In genomic region chr17:8122923-8123694, GRCh38 we compare ENCODE assay signal across 1 cellular context.
TF ChIP-seq lines count a peak whose summit lies in the region.

No MANE protein-coding gene starts in this region.

TF ChIP-seq in K562, 482 proteins besides CTCF, POLR2A, EP300 and RAD21 (continues in another document):
- no peak for TF ChIP-seq ARID3B (CRISPR knock-in tag; IDR thresholded peaks at IDR 0.05; ENCODE audit: borderline replicate concordance)
- TF ChIP-seq, protein P1, sequence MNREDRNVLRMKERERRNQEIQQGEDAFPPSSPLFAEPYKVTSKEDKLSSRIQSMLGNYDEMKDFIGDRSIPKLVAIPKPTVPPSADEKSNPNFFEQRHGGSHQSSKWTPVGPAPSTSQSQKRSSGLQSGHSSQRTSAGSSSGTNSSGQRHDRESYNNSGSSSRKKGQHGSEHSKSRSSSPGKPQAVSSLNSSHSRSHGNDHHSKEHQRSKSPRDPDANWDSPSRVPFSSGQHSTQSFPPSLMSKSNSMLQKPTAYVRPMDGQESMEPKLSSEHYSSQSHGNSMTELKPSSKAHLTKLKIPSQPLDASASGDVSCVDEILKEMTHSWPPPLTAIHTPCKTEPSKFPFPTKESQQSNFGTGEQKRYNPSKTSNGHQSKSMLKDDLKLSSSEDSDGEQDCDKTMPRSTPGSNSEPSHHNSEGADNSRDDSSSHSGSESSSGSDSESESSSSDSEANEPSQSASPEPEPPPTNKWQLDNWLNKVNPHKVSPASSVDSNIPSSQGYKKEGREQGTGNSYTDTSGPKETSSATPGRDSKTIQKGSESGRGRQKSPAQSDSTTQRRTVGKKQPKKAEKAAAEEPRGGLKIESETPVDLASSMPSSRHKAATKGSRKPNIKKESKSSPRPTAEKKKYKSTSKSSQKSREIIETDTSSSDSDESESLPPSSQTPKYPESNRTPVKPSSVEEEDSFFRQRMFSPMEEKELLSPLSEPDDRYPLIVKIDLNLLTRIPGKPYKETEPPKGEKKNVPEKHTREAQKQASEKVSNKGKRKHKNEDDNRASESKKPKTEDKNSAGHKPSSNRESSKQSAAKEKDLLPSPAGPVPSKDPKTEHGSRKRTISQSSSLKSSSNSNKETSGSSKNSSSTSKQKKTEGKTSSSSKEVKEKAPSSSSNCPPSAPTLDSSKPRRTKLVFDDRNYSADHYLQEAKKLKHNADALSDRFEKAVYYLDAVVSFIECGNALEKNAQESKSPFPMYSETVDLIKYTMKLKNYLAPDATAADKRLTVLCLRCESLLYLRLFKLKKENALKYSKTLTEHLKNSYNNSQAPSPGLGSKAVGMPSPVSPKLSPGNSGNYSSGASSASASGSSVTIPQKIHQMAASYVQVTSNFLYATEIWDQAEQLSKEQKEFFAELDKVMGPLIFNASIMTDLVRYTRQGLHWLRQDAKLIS (CRISPR knock-in tag; IDR thresholded peaks at IDR 0.05) = no peak
- TF ChIP-seq RBM22 (IDR thresholded peaks at IDR 0.05; ENCODE audit: low read depth, low read length, poor library complexity, severe bottlenecking) = no peak
- no peak for TF ChIP-seq IFI16 (CRISPR knock-in tag; IDR thresholded peaks at IDR 0.05)
- TF ChIP-seq ZNF445 (CRISPR knock-in tag; IDR thresholded peaks at IDR 0.05; ENCODE audit: low read depth) = no peak
- TF ChIP-seq CSDE1 (IDR thresholded peaks at IDR 0.05) = no peak
- TF ChIP-seq RBBP5 (IDR thresholded peaks at IDR 0.05; ENCODE audit: borderline replicate concordance, insufficient read depth, low read length, poor library complexity, severe bottlenecking) = peak; percentile 41
- no peak for TF ChIP-seq FOXK1 (CRISPR knock-in tag; IDR thresholded peaks at IDR 0.05; ENCODE audit: borderline replicate concordance)
- no peak for TF ChIP-seq ZKSCAN3 (CRISPR knock-in tag; IDR thresholded peaks at IDR 0.05)
- no peak for TF ChIP-seq CAMTA2 (CRISPR knock-in tag; conservative IDR thresholded peaks at IDR 0.05)
- TF ChIP-seq L3MBTL2 (IDR thresholded peaks at IDR 0.05) = peak; percentile 58
- no peak for TF ChIP-seq SRF (CRISPR knock-in tag; IDR thresholded peaks at IDR 0.05)
- TF ChIP-seq, protein P2, sequence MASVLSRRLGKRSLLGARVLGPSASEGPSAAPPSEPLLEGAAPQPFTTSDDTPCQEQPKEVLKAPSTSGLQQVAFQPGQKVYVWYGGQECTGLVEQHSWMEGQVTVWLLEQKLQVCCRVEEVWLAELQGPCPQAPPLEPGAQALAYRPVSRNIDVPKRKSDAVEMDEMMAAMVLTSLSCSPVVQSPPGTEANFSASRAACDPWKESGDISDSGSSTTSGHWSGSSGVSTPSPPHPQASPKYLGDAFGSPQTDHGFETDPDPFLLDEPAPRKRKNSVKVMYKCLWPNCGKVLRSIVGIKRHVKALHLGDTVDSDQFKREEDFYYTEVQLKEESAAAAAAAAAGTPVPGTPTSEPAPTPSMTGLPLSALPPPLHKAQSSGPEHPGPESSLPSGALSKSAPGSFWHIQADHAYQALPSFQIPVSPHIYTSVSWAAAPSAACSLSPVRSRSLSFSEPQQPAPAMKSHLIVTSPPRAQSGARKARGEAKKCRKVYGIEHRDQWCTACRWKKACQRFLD (CRISPR knock-in tag; IDR thresholded peaks at IDR 0.05) = no peak
- TF ChIP-seq NKRF (IDR thresholded peaks at IDR 0.05; ENCODE audit: borderline replicate concordance) = no peak
- peak; percentile 37; the same call in 1 of the 2 replicates for TF ChIP-seq MYC (IDR thresholded peaks at IDR 0.05; ENCODE audit: low read depth, low read length)
- no peak for TF ChIP-seq MYC (CRISPR knock-in tag; IDR thresholded peaks at IDR 0.05; ENCODE audit: borderline replicate concordance, low read depth)
- TF ChIP-seq SP1 (CRISPR knock-in tag; IDR thresholded peaks at IDR 0.05) = no peak
- no peak for TF ChIP-seq ZNF165 (CRISPR knock-in tag; IDR thresholded peaks at IDR 0.05; ENCODE audit: borderline replicate concordance)
- no peak for TF ChIP-seq SIX5 (IDR thresholded peaks at IDR 0.05; ENCODE audit: borderline replicate concordance in 1 of 2, insufficient read depth in 1 of 2, low read depth in 1 of 2, low read length in 2 of 2)
- no peak for TF ChIP-seq CHD7 (IDR thresholded peaks at IDR 0.05; ENCODE audit: low read depth, low read length)
- TF ChIP-seq BHLHE40 (IDR thresholded peaks at IDR 0.05; ENCODE audit: low read length) = peak; percentile 73
- no peak for TF ChIP-seq MAFK (IDR thresholded peaks at IDR 0.05; ENCODE audit: low read length)
- TF ChIP-seq NFRKB (IDR thresholded peaks at IDR 0.05; ENCODE audit: low read depth) = no peak
- TF ChIP-seq HCFC1 (IDR thresholded peaks at IDR 0.05; ENCODE audit: low read depth, low read length) = no peak
- TF ChIP-seq, protein P3, sequence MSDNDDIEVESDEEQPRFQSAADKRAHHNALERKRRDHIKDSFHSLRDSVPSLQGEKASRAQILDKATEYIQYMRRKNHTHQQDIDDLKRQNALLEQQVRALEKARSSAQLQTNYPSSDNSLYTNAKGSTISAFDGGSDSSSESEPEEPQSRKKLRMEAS (CRISPR knock-in tag; IDR thresholded peaks at IDR 0.05) = peak; percentile 84
- TF ChIP-seq, protein P4, sequence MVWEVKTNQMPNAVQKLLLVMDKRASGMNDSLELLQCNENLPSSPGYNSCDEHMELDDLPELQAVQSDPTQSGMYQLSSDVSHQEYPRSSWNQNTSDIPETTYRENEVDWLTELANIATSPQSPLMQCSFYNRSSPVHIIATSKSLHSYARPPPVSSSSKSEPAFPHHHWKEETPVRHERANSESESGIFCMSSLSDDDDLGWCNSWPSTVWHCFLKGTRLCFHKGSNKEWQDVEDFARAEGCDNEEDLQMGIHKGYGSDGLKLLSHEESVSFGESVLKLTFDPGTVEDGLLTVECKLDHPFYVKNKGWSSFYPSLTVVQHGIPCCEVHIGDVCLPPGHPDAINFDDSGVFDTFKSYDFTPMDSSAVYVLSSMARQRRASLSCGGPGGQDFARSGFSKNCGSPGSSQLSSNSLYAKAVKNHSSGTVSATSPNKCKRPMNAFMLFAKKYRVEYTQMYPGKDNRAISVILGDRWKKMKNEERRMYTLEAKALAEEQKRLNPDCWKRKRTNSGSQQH (CRISPR knock-in tag; IDR thresholded peaks at IDR 0.05) = no peak
- no peak for TF ChIP-seq ZFP91 (CRISPR knock-in tag; IDR thresholded peaks at IDR 0.05)
